ENCODE assay signal across 15 cellular contexts in the genomic region with DNA sequence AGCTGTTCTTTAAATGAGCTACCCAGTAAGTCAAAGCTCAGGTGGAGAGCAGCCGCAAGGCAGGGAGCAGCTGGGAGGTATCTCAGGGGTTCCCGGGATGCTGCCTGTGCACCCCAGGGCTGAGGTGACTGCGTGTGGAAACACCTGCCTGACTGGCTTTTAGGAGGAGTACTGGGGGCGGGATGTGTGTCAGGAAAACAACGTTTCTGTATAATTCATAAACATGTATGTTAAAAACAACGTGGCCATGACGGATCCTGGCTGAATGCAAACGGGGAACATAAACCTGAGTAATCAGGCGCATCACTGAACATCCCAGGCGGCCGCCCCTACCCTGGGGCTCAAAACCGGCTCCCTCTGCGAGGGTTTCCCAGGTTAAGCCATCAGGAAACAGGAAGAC. TPM values are rescaled to one million over a fixed set of nuclear protein-coding genes. Genes with fewer than 3 reads are reported as not detected.
DNase-seq lines count a peak whose midpoint lies in the region; ATAC-seq, FAIRE-seq and TF ChIP-seq lines count a peak whose summit lies in the region.
"Had no signal": no experiment of that assay in that cellular context is flagged by ENCODE, and none has a peak within 500 bp of the region (broad histone marks: within the 10 kb centered on the region; RNA-seq: fewer than 3 reads in every experiment).

No MANE protein-coding gene starts in this region.

- CTCF ChIA-PET in activated CD8-positive, alpha-beta T cell treated with anti-CD3 and anti-CD28 coated beads, Interleukin-2, amount 10 ng/mL, durations not matched to agents 7 days and 5 days (lab: Charles Lee), result interaction anchor here (0.8 kb wide), 1 partner anchor 130 kb away, joined by 3 read pairs; no protein-coding TSS in a partner anchor

- H4K20me1 ChIP-seq in keratinocyte (ENCODE audit: control insufficient read depth, extremely low read depth, insufficient read depth, low read length), result no peaks in the 10 kb centered on the region

- H3K36me3 Mint-ChIP-seq in activated CD8-positive, alpha-beta T cell treated with anti-CD3 and anti-CD28 coated beads, Interleukin-2, amount 10 ng/mL, durations not matched to agents 7 days and 5 days (ENCODE audit: low read depth), result peaks cover 40% of the 10 kb centered on the region
- peaks cover 18% of the 10 kb centered on the region for H3K36me3 Mint-ChIP-seq in type B pancreatic cell

- DNase-seq in left cardiac atrium (peak; percentile 14), Right ventricle myocardium inferior (ENCODE audit: missing footprints) (no peak), keratinocyte (ENCODE audit: low read depth, low spot score) (no peak), type B pancreatic cell (ENCODE audit: extremely low spot score, unreplicated experiment) (no peak), GM03348 (ENCODE audit: low spot score) (no peak), superior temporal gyrus (ENCODE audit: extremely low spot score) (no peak), SJCRH30 (no peak)
- no peak for DNase-seq in activated CD8-positive, alpha-beta T cell treated with anti-CD3 and anti-CD28 coated beads, Interleukin-2, amount 10 ng/mL, durations not matched to agents 7 days and 5 days
- DNase-seq: activated CD4-positive, alpha-beta T cell treated with anti-CD3 and anti-CD28 coated beads for 1 hour; brain microvascular endothelial cell; NCI-H2029; psoas muscle had no signal

- peaks cover 6% of the 10 kb centered on the region for H3K27me3 Mint-ChIP-seq in activated CD8-positive, alpha-beta T cell treated with anti-CD3 and anti-CD28 coated beads, Interleukin-2, amount 10 ng/mL, durations not matched to agents 7 days and 5 days (ENCODE audit: low read depth)
- H3K27me3 Mint-ChIP-seq in type B pancreatic cell, result peaks cover 15% of the 10 kb centered on the region

- H3K4me1 ChIP-seq in keratinocyte (ENCODE audit: control insufficient read depth, extremely low read depth, insufficient read depth, low read length), result peaks cover 2% of the 10 kb centered on the region
- H3K4me1 ChIP-seq in SJCRH30, result peaks cover 8% of the 10 kb centered on the region; the same call in 1 of the 2 replicates

- no peak for FAIRE-seq in keratinocyte (lab: Jason Lieb, UNC)

- peak overlapping the region; percentile 81 for H3K4me3 Mint-ChIP-seq in activated CD8-positive, alpha-beta T cell treated with anti-CD3 and anti-CD28 coated beads, Interleukin-2, amount 10 ng/mL, durations not matched to agents 7 days and 5 days
- H3K4me3 Mint-ChIP-seq in type B pancreatic cell, result peak overlapping the region; percentile 90

- H3K27me3 ChIP-seq in keratinocyte (ENCODE audit: control insufficient read depth, extremely low read depth, insufficient read depth, low read length) (peaks cover 17% of the 10 kb centered on the region), SJCRH30 (peaks cover 23% of the 10 kb centered on the region)
- H3K27me3 ChIP-seq: brain microvascular endothelial cell had no signal

- no peak overlapping the region for H2AFZ ChIP-seq in keratinocyte (ENCODE audit: control insufficient read depth, low read length)

- dilution Hi-C loops in keratinocyte (cut with MboI; ENCODE audit: extremely low pct_ligation_motif_present, low sequenced_read_pairs), result no loop called here

- no peak overlapping the region for H3K9ac ChIP-seq in keratinocyte (ENCODE audit: control insufficient read depth, extremely low read depth, insufficient read depth, low read length)

- H3K9me1 ChIP-seq in keratinocyte (ENCODE audit: control insufficient read depth, extremely low read depth, insufficient read depth, low read length), result no peaks in the 10 kb centered on the region

- H3K79me2 ChIP-seq in keratinocyte (ENCODE audit: control insufficient read depth, insufficient read depth, low read length), result peaks cover 47% of the 10 kb centered on the region

- H3K27ac ChIP-seq in keratinocyte (ENCODE audit: control insufficient read depth, insufficient read depth, low read length), result no peak overlapping the region
- no peak overlapping the region for H3K27ac ChIP-seq in SJCRH30
- H3K27ac ChIP-seq: brain microvascular endothelial cell, psoas muscle had no signal

- H3K4me3 ChIP-seq in keratinocyte (ENCODE audit: control insufficient read depth in 2 of 3, extremely low read depth in 1 of 3, insufficient read depth in 2 of 3, low read depth in 1 of 3, low read length in 3 of 3) (no peak overlapping the region), SJCRH30 (no peak overlapping the region)

- H3K36me3 ChIP-seq in keratinocyte (ENCODE audit: control insufficient read depth in 2 of 2, extremely low read depth in 1 of 2, insufficient read depth in 2 of 2, low read length in 2 of 2) (peaks cover 6 to 13% of the 10 kb centered on the region in 2 experiments), SJCRH30 (peaks cover 10% of the 10 kb centered on the region)
- H3K36me3 ChIP-seq: brain microvascular endothelial cell had no signal

- H3K9me3 Mint-ChIP-seq in activated CD8-positive, alpha-beta T cell treated with anti-CD3 and anti-CD28 coated beads, Interleukin-2, amount 10 ng/mL, durations not matched to agents 7 days and 5 days (ENCODE audit: insufficient read depth), result peaks cover 21% of the 10 kb centered on the region
- H3K9me3 Mint-ChIP-seq in type B pancreatic cell, result peaks cover 4% of the 10 kb centered on the region

- TF ChIP-seq CTCF in keratinocyte (optimal IDR thresholded peaks at IDR 0.05 in 1 of 3, IDR thresholded peaks at IDR 0.05 in 1 of 3, conservative IDR thresholded peaks at IDR 0.05 in 1 of 3; ENCODE audit: extremely low read depth in 1 of 3, insufficient read depth in 2 of 3, low read length in 3 of 3) (no peak), type B pancreatic cell (conservative IDR thresholded peaks at IDR 0.05) (no peak)

- H3K4me1 Mint-ChIP-seq in activated CD8-positive, alpha-beta T cell treated with anti-CD3 and anti-CD28 coated beads, Interleukin-2, amount 10 ng/mL, durations not matched to agents 7 days and 5 days (ENCODE audit: low read depth), result peaks cover 19% of the 10 kb centered on the region
- H3K4me1 Mint-ChIP-seq in type B pancreatic cell (ENCODE audit: unreplicated experiment), result peaks cover 4% of the 10 kb centered on the region

- H3K9me3 ChIP-seq in keratinocyte (ENCODE audit: control insufficient read depth, low read depth, low read length) (no peaks in the 10 kb centered on the region), SJCRH30 (replicated peaks) (no peaks in the 10 kb centered on the region)

- no peak for ATAC-seq in left cardiac atrium
- no peak for ATAC-seq in Right ventricle myocardium inferior
- ATAC-seq in activated CD8-positive, alpha-beta T cell treated with anti-CD3 and anti-CD28 coated beads, Interleukin-2, amount 10 ng/mL, durations not matched to agents 7 days and 5 days, result no peak
- ATAC-seq: left colon, psoas muscle had no signal

- intact Hi-C loops in left cardiac atrium (cut with DNase I), result no loop called here
- intact Hi-C loops in Right ventricle myocardium inferior (cut with DNase I), result loop anchor here (5.0 kb wide), 1 partner anchor 92 kb away; a partner anchor contains a TSS

- POLR2A ChIA-PET in activated CD8-positive, alpha-beta T cell treated with anti-CD3 and anti-CD28 coated beads, Interleukin-2, amount 10 ng/mL, durations not matched to agents 7 days and 5 days (lab: Charles Lee), result no interaction called here

- peak overlapping the region; percentile 80 for H3K4me2 ChIP-seq in keratinocyte (ENCODE audit: control insufficient read depth, extremely low read depth, insufficient read depth, low read depth, low read length)

- H3K27ac Mint-ChIP-seq in activated CD8-positive, alpha-beta T cell treated with anti-CD3 and anti-CD28 coated beads, Interleukin-2, amount 10 ng/mL, durations not matched to agents 7 days and 5 days, result peak overlapping the region; percentile 77
- peak overlapping the region; percentile 72 for H3K27ac Mint-ChIP-seq in type B pancreatic cell

RNA-seq across cellular contexts. Expression of a gene that starts 1.5 kb away (rescaled TPM):
- total RNA-seq in left cardiac atrium (1 to 10 TPM; 5.3 to 6.1 TPM), Right ventricle myocardium inferior (2.9 TPM), type B pancreatic cell (ENCODE audit: low replicate concordance) (20.0 and 21.2 TPM in 2 replicates)
- 10 to 100 TPM; 24.5 to 26.8 TPM for total RNA-seq in activated CD8-positive, alpha-beta T cell treated with anti-CD3 and anti-CD28 coated beads, Interleukin-2, amount 10 ng/mL, durations not matched to agents 7 days and 5 days
- polyA plus RNA-seq in keratinocyte, result 6.1 to 8.8 TPM (median 8.0 TPM) in 3 replicates
- polyA plus RNA-seq in keratinocyte (2011; ENCODE audit: low read depth), result 3.2 TPM
- polyA plus RNA-seq in keratinocyte (2011; cell fraction: cytosol; rRNA removed), result 3.5 and 10.1 TPM in 2 replicates
- polyA plus RNA-seq in keratinocyte (2011; cell fraction: nucleus; rRNA removed), result 19.2 and 30.8 TPM in 2 replicates
- 9.8 and 11.1 TPM in 2 replicates for polyA plus RNA-seq in keratinocyte (2012; ENCODE audit: low replicate concordance)
- polyA minus RNA-seq in keratinocyte, result 2.4 to 4.1 TPM (median 3.7 TPM) in 3 replicates
- polyA minus RNA-seq in keratinocyte (2011; cell fraction: cytosol; rRNA and poly(A)+ RNA removed), result 8.4 TPM
- polyA minus RNA-seq in keratinocyte (2011; cell fraction: nucleus; rRNA and poly(A)+ RNA removed), result 9.0 and 9.5 TPM in 2 replicates
- total RNA-seq in SJCRH30 (2014; rRNA removed; shearing (Covaris generic)), result 19.9 and 20.8 TPM in 2 replicates

RNA-seq across cellular contexts. Expression of a gene that starts 40.3 kb away (rescaled TPM):
- total RNA-seq in left cardiac atrium (not detected), Right ventricle myocardium inferior (not detected), type B pancreatic cell (ENCODE audit: low replicate concordance) (1.2 and 2.5 TPM in 2 replicates)
- total RNA-seq in activated CD8-positive, alpha-beta T cell treated with anti-CD3 and anti-CD28 coated beads, Interleukin-2, amount 10 ng/mL, durations not matched to agents 7 days and 5 days, result not detected
- 0.22 to 0.45 TPM (median 0.32 TPM) in 3 replicates for polyA plus RNA-seq in keratinocyte
- polyA plus RNA-seq in keratinocyte (2011; ENCODE audit: low read depth), result 3.1 TPM
- 0.27 and 0.56 TPM in 2 replicates for polyA plus RNA-seq in keratinocyte (2011; cell fraction: cytosol; rRNA removed)
- polyA plus RNA-seq in keratinocyte (2011; cell fraction: nucleus; rRNA removed), result 0.90 and 0.99 TPM in 2 replicates
- polyA plus RNA-seq in keratinocyte (2012; ENCODE audit: low replicate concordance), result 0.29 and 19.8 TPM in 2 replicates
- 0.56 TPM in 1 of 3 replicates, not detected in the others for polyA minus RNA-seq in keratinocyte
- polyA minus RNA-seq in keratinocyte (2011; cell fraction: cytosol; rRNA and poly(A)+ RNA removed), result not detected
- 1.2 and 1.8 TPM in 2 replicates for polyA minus RNA-seq in keratinocyte (2011; cell fraction: nucleus; rRNA and poly(A)+ RNA removed)
- not detected in 2 replicates for total RNA-seq in SJCRH30 (2014; rRNA removed; shearing (Covaris generic))
- total RNA-seq: psoas muscle, RPMI7951 had no signal
- polyA plus RNA-seq: psoas muscle had no signal

RNA-seq across cellular contexts. Expression of a gene that starts 59.2 kb away (rescaled TPM):
- not detected for total RNA-seq in left cardiac atrium
- 0.24 TPM for total RNA-seq in Right ventricle myocardium inferior
- total RNA-seq in activated CD8-positive, alpha-beta T cell treated with anti-CD3 and anti-CD28 coated beads, Interleukin-2, amount 10 ng/mL, durations not matched to agents 7 days and 5 days, result under 1 TPM; 0.63 to 0.90 TPM
- polyA plus RNA-seq in keratinocyte, result not detected in 3 replicates
- polyA plus RNA-seq in keratinocyte (2011; ENCODE audit: low read depth), result not detected
- polyA plus RNA-seq in keratinocyte (2011; cell fraction: cytosol; rRNA removed), result not detected in 2 replicates
- 0.31 TPM in 1 of 2 replicates, not detected in the other for polyA plus RNA-seq in keratinocyte (2011; cell fraction: nucleus; rRNA removed)
- 0.07 TPM in 1 of 2 replicates, not detected in the other for polyA plus RNA-seq in keratinocyte (2012; ENCODE audit: low replicate concordance)
- 0.23 TPM in 1 of 3 replicates, not detected in the others for polyA minus RNA-seq in keratinocyte
- polyA minus RNA-seq in keratinocyte (2011; cell fraction: cytosol; rRNA and poly(A)+ RNA removed), result not detected
- not detected in 2 replicates for polyA minus RNA-seq in keratinocyte (2011; cell fraction: nucleus; rRNA and poly(A)+ RNA removed)
- 0.88 and 1.4 TPM in 2 replicates for total RNA-seq in type B pancreatic cell (ENCODE audit: low replicate concordance)
- 0.42 and 0.73 TPM in 2 replicates for total RNA-seq in SJCRH30 (2014; rRNA removed; shearing (Covaris generic))
- total RNA-seq: RPMI7951, urinary bladder had no signal
